Comparison of ENCODE assay signal across 16 cellular contexts in genomic region chr2:109364212-109364611, GRCh38.
"Had no signal": no experiment of that assay in that cellular context is flagged by ENCODE, and none has a peak within 500 bp of the region (broad histone marks: within the 10 kb centered on the region; RNA-seq: fewer than 3 reads in every experiment).

No MANE protein-coding gene starts in this region.

- H3K27me3 ChIP-seq: gastroesophageal sphincter, sigmoid colon, spleen had no signal

- H3K27ac ChIP-seq: gastroesophageal sphincter, sigmoid colon, spleen had no signal

- H3K4me1 ChIP-seq: sigmoid colon, spleen had no signal

- ATAC-seq: activated CD8-positive, alpha-beta T cell treated with anti-CD3 and anti-CD28 coated beads, Interleukin-2, amount 10 ng/mL, durations not matched to agents 7 days and 5 days; gastroesophageal sphincter; left ventricle myocardium superior; natural killer cell had no signal

- H3K36me3 ChIP-seq: gastroesophageal sphincter, sigmoid colon, spleen had no signal

- DNase-seq: activated CD4-positive, alpha-beta T cell treated with anti-CD3 and anti-CD28 coated beads for 1 hour; activated CD4-positive, alpha-beta T cell treated with anti-CD3 and anti-CD28 coated beads, Interleukin-2, amount 50 U/mL, for 1 hour; activated CD8-positive, alpha-beta T cell treated with anti-CD3 and anti-CD28 coated beads, Interleukin-2, amount 10 ng/mL, durations not matched to agents 7 days and 5 days; activated gamma-delta T cell treated with Interleukin-2 at 50 U/mL for 16 hours; hypothalamus; left ventricle myocardium superior; mammary epithelial cell; midbrain; natural killer cell; retina; spleen; stimulated activated CD4-positive, alpha-beta T cell treated with anti-CD3 and anti-CD28 coated beads, Interleukin-4, amount 100 ng/mL, for 1 hour; stimulated activated naive CD4-positive, alpha-beta T cell treated with Interleukin-2 at 50 U/mL for 16 hours; T-helper 2 cell had no signal

- H3K4me3 ChIP-seq: gastroesophageal sphincter, sigmoid colon, spleen had no signal

- H3K9me3 ChIP-seq: sigmoid colon had no signal
